ENCODE assay signal across 1 cellular context in the genomic region with DNA sequence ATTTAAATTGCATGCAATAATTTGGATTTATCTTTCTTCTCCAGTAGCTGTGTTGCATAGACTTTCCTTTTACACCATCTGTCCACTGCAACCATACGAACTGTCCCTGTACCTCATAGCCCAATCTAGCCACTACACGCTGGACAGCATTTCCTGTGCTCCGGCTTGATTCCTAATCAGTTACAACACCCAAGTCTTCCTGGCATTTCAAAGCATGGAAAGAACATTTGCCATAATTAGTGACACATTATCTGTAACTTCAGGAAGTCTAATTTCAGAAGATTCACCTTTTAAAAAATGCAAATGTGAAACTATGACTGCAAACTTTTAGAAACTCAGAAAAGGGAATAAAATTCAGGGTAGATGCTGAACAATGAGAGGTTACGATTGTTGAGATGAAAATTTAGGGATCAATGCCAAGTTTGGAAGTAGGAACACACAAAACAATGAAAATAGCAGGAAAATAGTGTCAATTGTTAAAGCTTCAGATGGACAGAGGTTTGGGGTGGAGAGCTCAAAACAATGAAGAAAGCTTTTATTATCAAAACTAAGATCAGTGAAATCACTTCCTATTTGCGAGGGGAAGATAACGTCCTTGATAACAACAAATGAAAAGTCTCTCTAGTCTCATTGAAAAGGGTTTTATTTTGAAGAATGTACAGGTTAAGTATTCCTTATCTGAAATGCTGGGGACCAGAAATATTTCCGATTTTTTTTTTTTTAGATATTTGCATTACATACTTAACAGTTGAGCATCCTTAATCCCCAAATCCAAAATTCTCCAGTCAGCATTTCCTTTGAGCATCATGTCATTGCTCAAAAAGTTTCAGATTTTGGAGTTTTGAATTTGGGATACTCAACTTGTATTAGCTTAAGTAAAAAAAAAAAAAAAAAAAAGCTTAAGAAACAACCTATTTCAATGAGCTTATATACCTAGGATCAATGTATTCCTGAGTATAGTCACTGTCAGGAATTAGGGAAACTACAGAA.
TF ChIP-seq lines count a peak whose summit lies in the region.

No MANE protein-coding gene starts in this region.

TF ChIP-seq in K562, 482 proteins besides CTCF, POLR2A, EP300 and RAD21:
- TF ChIP-seq TAL1 (IDR thresholded peaks at IDR 0.05): peak; percentile 51; the same call in 1 of the 2 replicates
- no peak for TF ChIP-seq ZC3H4 (CRISPR knock-in tag; IDR thresholded peaks at IDR 0.05; ENCODE audit: borderline replicate concordance)
- TF ChIP-seq NCOR1 (IDR thresholded peaks at IDR 0.05): 0 out of 2 replicates have a peak, but pooled peaks have one; percentile 48
- no peak for TF ChIP-seq SP2 (IDR thresholded peaks at IDR 0.05; ENCODE audit: extremely low read depth, low read depth, low read length, poor library complexity, severe bottlenecking)
- TF ChIP-seq RBM14 (IDR thresholded peaks at IDR 0.05; ENCODE audit: borderline replicate concordance, insufficient read depth, low read depth, low read length): no peak
- TF ChIP-seq HMG20B (CRISPR knock-in tag; IDR thresholded peaks at IDR 0.05): no peak
- TF ChIP-seq, protein P1, sequence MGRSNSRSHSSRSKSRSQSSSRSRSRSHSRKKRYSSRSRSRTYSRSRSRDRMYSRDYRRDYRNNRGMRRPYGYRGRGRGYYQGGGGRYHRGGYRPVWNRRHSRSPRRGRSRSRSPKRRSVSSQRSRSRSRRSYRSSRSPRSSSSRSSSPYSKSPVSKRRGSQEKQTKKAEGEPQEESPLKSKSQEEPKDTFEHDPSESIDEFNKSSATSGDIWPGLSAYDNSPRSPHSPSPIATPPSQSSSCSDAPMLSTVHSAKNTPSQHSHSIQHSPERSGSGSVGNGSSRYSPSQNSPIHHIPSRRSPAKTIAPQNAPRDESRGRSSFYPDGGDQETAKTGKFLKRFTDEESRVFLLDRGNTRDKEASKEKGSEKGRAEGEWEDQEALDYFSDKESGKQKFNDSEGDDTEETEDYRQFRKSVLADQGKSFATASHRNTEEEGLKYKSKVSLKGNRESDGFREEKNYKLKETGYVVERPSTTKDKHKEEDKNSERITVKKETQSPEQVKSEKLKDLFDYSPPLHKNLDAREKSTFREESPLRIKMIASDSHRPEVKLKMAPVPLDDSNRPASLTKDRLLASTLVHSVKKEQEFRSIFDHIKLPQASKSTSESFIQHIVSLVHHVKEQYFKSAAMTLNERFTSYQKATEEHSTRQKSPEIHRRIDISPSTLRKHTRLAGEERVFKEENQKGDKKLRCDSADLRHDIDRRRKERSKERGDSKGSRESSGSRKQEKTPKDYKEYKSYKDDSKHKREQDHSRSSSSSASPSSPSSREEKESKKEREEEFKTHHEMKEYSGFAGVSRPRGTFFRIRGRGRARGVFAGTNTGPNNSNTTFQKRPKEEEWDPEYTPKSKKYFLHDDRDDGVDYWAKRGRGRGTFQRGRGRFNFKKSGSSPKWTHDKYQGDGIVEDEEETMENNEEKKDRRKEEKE (IDR thresholded peaks at IDR 0.05; ENCODE audit: borderline replicate concordance in 1 of 2, control insufficient read depth in 1 of 2, low read depth in 2 of 2, low read length in 1 of 2): 0 out of 4 replicates have a peak, but pooled peaks of 1 of the 2 experiments have one; percentile 22
- peak; percentile 64 for TF ChIP-seq TEAD4 (IDR thresholded peaks at IDR 0.05; ENCODE audit: low read length)
- no peak for TF ChIP-seq TEAD4 (CRISPR knock-in tag; IDR thresholded peaks at IDR 0.05; ENCODE audit: borderline replicate concordance)
- TF ChIP-seq CBFA2T3 (IDR thresholded peaks at IDR 0.05): peak; percentile 82
- TF ChIP-seq CBFA2T2 (conservative IDR thresholded peaks at IDR 0.05): peak; percentile 70
- TF ChIP-seq NFIC (IDR thresholded peaks at IDR 0.05): peak; percentile 19; the same call in 1 of the 2 replicates
- TF ChIP-seq MAFG (tag; conservative IDR thresholded peaks at IDR 0.05): 0 out of 2 replicates have a peak, but pooled peaks have one; percentile 27
- peak; percentile 70 for TF ChIP-seq TCF3 (CRISPR knock-in tag; IDR thresholded peaks at IDR 0.05)
- TF ChIP-seq ZNF316 (IDR thresholded peaks at IDR 0.05): peak; percentile 61
- no peak for TF ChIP-seq SIN3A (IDR thresholded peaks at IDR 0.05; ENCODE audit: borderline replicate concordance in 2 of 2, control insufficient read depth in 1 of 2, low read depth in 2 of 2, low read length in 2 of 2)
- TF ChIP-seq ARID1B (IDR thresholded peaks at IDR 0.05): peak; percentile 46; the same call in 1 of the 2 replicates
- TF ChIP-seq GATA2 (CRISPR knock-in tag; IDR thresholded peaks at IDR 0.05): 0 out of 2 replicates have a peak, but pooled peaks have one; percentile 13
